In genomic region chr17:50480142-50480764, GRCh38 we compare ENCODE assay signal across 1 cellular context.
TF ChIP-seq lines count a peak whose summit lies in the region.

No MANE protein-coding gene starts in this region.

TF ChIP-seq in GM12878, 131 proteins besides CTCF, POLR2A, EP300 and RAD21:
- TF ChIP-seq ATF3 (IDR thresholded peaks at IDR 0.05; ENCODE audit: borderline replicate concordance, extremely low read depth, low read depth, low read length) (no peak), MEF2A (IDR thresholded peaks at IDR 0.05; ENCODE audit: insufficient read depth, low read depth, low read length) (no peak), NR2C2 (IDR thresholded peaks at IDR 0.05; ENCODE audit: borderline replicate concordance, control insufficient read depth, insufficient read length, low read depth) (no peak), SP1 (IDR thresholded peaks at IDR 0.05; ENCODE audit: low read depth, low read length) (no peak)
